In the genomic region with DNA sequence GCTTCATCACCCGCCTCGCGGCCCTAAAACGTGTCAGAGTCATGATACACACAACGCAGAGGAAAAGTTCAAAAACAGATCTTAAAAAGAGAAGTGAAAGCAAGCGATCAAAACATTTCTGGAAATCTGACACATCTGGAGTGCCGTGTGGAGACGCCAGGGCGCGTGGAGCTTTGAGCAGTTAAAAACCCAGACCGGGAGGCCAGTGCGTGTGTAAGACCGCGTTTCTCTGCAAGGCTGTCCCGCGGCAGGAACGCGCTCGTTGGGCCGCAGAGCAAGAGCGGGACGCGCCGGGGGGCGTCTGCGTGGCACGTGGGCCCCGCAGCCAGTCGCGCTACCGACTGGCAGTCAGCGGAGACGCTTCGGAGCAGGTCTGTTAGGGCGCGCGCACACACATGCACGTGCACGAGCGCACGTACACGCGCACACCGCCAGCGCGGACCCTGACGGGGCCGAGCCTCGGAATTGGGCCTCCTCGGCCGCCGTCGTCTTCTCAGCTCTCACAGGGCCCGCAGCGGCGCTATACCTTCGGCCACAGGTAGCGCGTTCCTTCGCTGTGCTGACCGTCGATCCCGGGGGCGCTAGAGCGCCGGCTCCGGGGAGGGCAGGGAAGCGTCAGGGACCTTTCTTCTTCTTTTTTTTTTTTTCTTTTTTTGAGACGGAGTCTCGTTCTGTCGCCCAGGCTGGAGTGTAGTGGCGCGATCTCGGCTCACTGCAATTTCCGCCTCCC, we compare ENCODE assay signal across 8 cellular contexts. TPM values are rescaled to one million over a fixed set of nuclear protein-coding genes. Genes with fewer than 3 reads are reported as not detected.
A peak's percentile ranks its signal among the peaks of the same experiment; 100 is the strongest.
DNase-seq lines count a peak whose midpoint lies in the region; ATAC-seq and TF ChIP-seq lines count a peak whose summit lies in the region.

No MANE protein-coding gene starts in this region.

- no peaks in the 10 kb centered on the region for H4K20me1 ChIP-seq in neural cell (ENCODE audit: insufficient read depth)

- no peaks in the 10 kb centered on the region for H3K9me3 ChIP-seq in neural cell (ENCODE audit: low read length)

- TF ChIP-seq EP300 in neural cell (conservative IDR thresholded peaks at IDR 0.05; ENCODE audit: poor library complexity, severe bottlenecking), result no peak

- H3K4me2 ChIP-seq in neural cell (ENCODE audit: low read length), result no peak overlapping the region

- H3K27me3 Mint-ChIP-seq in stimulated activated naive CD8-positive, alpha-beta T cell treated with anti-CD3 and anti-CD28 coated beads, Interleukin-15, amount 100 ng/mL, for 72 hours, result no peaks in the 10 kb centered on the region

- no peaks in the 10 kb centered on the region for H3K27me3 ChIP-seq in neural cell (ENCODE audit: insufficient read depth, low read depth, low read length)

- no peaks in the 10 kb centered on the region for H3F3A ChIP-seq in neural cell (ENCODE audit: insufficient read depth, low read length, poor library complexity, severe bottlenecking)

- H3K27ac Mint-ChIP-seq in stimulated activated naive CD8-positive, alpha-beta T cell treated with anti-CD3 and anti-CD28 coated beads, Interleukin-15, amount 100 ng/mL, for 72 hours, result peak overlapping the region; percentile 88 to 98

- no peak overlapping the region for H3K27ac ChIP-seq in neural cell (ENCODE audit: low read length)

- peak; percentile 83 for ATAC-seq in GM21717 (IDR thresholded peaks at IDR 0.05; ENCODE audit: unreplicated experiment)
- peak; percentile 94 for ATAC-seq in stimulated activated naive CD8-positive, alpha-beta T cell treated with anti-CD3 and anti-CD28 coated beads, Interleukin-15, amount 100 ng/mL, for 72 hours

- TF ChIP-seq CTCF in fibroblast of villous mesenchyme (IDR thresholded peaks at IDR 0.05; ENCODE audit: insufficient read depth, low read depth, low read length), result peak; percentile 23
- peak; percentile 42 for TF ChIP-seq CTCF in neural cell (IDR thresholded peaks at IDR 0.05; ENCODE audit: poor library complexity, severe bottlenecking)

- H2AFZ ChIP-seq in neural cell (ENCODE audit: low read depth, low read length), result no peak overlapping the region

- H3K9me3 Mint-ChIP-seq in stimulated activated naive CD8-positive, alpha-beta T cell treated with anti-CD3 and anti-CD28 coated beads, Interleukin-15, amount 100 ng/mL, for 72 hours, result no peaks in the 10 kb centered on the region

- no peaks in the 10 kb centered on the region for H3K79me2 ChIP-seq in neural cell (replicated peaks; ENCODE audit: insufficient read depth, low read length)

- TF ChIP-seq RAD21 in neural cell (conservative IDR thresholded peaks at IDR 0.05), result no peak

- DNase-seq in DMS79 treated with DMSO at 0.1 percent for 48 hours (lab: John Stamatoyannopoulos, UW), result peak; percentile 74
- DNase-seq in KG1 (lab: John Stamatoyannopoulos, UW), result peak; percentile 78
- peak; percentile 84 for DNase-seq in SHP77 (lab: John Stamatoyannopoulos, UW)
- DNase-seq in activated gamma-delta T cell treated with Interleukin-2 at 50 U/mL for 16 hours, result peak; percentile 84
- peak; percentile 89 for DNase-seq in fibroblast of villous mesenchyme (ENCODE audit: low read depth)
- DNase-seq in stimulated activated naive CD8-positive, alpha-beta T cell treated with anti-CD3 and anti-CD28 coated beads, Interleukin-15, amount 100 ng/mL, for 72 hours, result peak; percentile 88 to 95

- no peaks in the 10 kb centered on the region for H3K9me2 ChIP-seq in neural cell (ENCODE audit: insufficient read depth, low read length)

- peak overlapping the region; percentile 89 to 90 for H3K4me3 Mint-ChIP-seq in stimulated activated naive CD8-positive, alpha-beta T cell treated with anti-CD3 and anti-CD28 coated beads, Interleukin-15, amount 100 ng/mL, for 72 hours

- no peaks in the 10 kb centered on the region for H3K36me3 ChIP-seq in neural cell (ENCODE audit: insufficient read depth, low read length)

- H3K9ac ChIP-seq in neural cell (ENCODE audit: low read length), result no peak overlapping the region

- H3K4me3 ChIP-seq in fibroblast of villous mesenchyme (ENCODE audit: low read depth, low read length), result peak overlapping the region; percentile 66
- peak overlapping the region; percentile 60 for H3K4me3 ChIP-seq in neural cell (ENCODE audit: low read length)

- peaks cover 24% of the 10 kb centered on the region for H3K4me1 Mint-ChIP-seq in stimulated activated naive CD8-positive, alpha-beta T cell treated with anti-CD3 and anti-CD28 coated beads, Interleukin-15, amount 100 ng/mL, for 72 hours

TF ChIP-seq in neural cell, 6 proteins besides CTCF, POLR2A, EP300 and RAD21:
- TF ChIP-seq MXI1 (conservative IDR thresholded peaks at IDR 0.05; ENCODE audit: poor library complexity, severe bottlenecking) (no peak), TAF1 (IDR thresholded peaks at IDR 0.05; ENCODE audit: low read depth) (no peak), EZH2 (IDR thresholded peaks at IDR 0.05; ENCODE audit: borderline replicate concordance, insufficient read depth, low read length, poor library complexity, severe bottlenecking) (no peak), SMC3 (conservative IDR thresholded peaks at IDR 0.05; ENCODE audit: poor library complexity) (no peak), POLR2AphosphoS5 (IDR thresholded peaks at IDR 0.05) (no peak)
- TF ChIP-seq, protein P1, sequence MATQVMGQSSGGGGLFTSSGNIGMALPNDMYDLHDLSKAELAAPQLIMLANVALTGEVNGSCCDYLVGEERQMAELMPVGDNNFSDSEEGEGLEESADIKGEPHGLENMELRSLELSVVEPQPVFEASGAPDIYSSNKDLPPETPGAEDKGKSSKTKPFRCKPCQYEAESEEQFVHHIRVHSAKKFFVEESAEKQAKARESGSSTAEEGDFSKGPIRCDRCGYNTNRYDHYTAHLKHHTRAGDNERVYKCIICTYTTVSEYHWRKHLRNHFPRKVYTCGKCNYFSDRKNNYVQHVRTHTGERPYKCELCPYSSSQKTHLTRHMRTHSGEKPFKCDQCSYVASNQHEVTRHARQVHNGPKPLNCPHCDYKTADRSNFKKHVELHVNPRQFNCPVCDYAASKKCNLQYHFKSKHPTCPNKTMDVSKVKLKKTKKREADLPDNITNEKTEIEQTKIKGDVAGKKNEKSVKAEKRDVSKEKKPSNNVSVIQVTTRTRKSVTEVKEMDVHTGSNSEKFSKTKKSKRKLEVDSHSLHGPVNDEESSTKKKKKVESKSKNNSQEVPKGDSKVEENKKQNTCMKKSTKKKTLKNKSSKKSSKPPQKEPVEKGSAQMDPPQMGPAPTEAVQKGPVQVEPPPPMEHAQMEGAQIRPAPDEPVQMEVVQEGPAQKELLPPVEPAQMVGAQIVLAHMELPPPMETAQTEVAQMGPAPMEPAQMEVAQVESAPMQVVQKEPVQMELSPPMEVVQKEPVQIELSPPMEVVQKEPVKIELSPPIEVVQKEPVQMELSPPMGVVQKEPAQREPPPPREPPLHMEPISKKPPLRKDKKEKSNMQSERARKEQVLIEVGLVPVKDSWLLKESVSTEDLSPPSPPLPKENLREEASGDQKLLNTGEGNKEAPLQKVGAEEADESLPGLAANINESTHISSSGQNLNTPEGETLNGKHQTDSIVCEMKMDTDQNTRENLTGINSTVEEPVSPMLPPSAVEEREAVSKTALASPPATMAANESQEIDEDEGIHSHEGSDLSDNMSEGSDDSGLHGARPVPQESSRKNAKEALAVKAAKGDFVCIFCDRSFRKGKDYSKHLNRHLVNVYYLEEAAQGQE (IDR thresholded peaks at IDR 0.05; ENCODE audit: borderline replicate concordance), result no peak

RNA-seq across cellular contexts. Expression of a gene that starts 35.8 kb away (rescaled TPM):
- total RNA-seq in fibroblast of villous mesenchyme, result 43.8 and 57.4 TPM in 2 replicates
- 15.2 and 15.8 TPM in 2 replicates for polyA plus RNA-seq in neural cell
- 37.0 and 44.5 TPM in 2 replicates for polyA minus RNA-seq in neural cell
